Comparison of ENCODE assay signal across 9 cellular contexts in genomic region chr13:60572003-60572792, GRCh38.
DNase-seq lines count a peak whose midpoint lies in the region; ATAC-seq, FAIRE-seq and TF ChIP-seq lines count a peak whose summit lies in the region.
"Had no signal": no experiment of that assay in that cellular context is flagged by ENCODE, and none has a peak within 500 bp of the region (broad histone marks: within the 10 kb centered on the region; RNA-seq: fewer than 3 reads in every experiment).

No MANE protein-coding gene starts in this region.

- H2AFZ ChIP-seq in GM23338, result no peak overlapping the region

- H3K4me3 ChIP-seq in GM23338, result no peak overlapping the region
- H3K4me3 ChIP-seq: prostate gland had no signal

- no peaks in the 10 kb centered on the region for H3F3A ChIP-seq in GM23338 (replicated peaks; ENCODE audit: low read depth)

- H3K9me2 ChIP-seq in GM23338 (ENCODE audit: insufficient read depth), result peaks cover 3% of the 10 kb centered on the region; the same call in 1 of the 2 replicates

- H3K4me2 ChIP-seq in GM23338, result peak overlapping the region; percentile 38; the same call in 1 of the 2 replicates

- H3K4me1 ChIP-seq in GM23338 (ENCODE audit: insufficient read depth), result peaks cover 35% of the 10 kb centered on the region
- H3K4me1 ChIP-seq: prostate gland had no signal

- CTCF ChIA-PET in activated naive CD4-positive, alpha-beta T cell treated with anti-CD3 and anti-CD28 coated beads, Interleukin-2, amount 10 ng/mL, durations not matched to agents 7 days and 5 days (lab: Charles Lee), result interaction anchor here (1.2 kb wide), 1 partner anchor 8 kb away, joined by 3 read pairs; no protein-coding TSS in a partner anchor

- H3K27ac Mint-ChIP-seq in GM23338 (peak overlapping the region; percentile 93), endothelial cell (ENCODE audit: unreplicated experiment) (peak overlapping the region; percentile 3), neural crest cell (ENCODE audit: unreplicated experiment) (peak overlapping the region; percentile 53)
- no peak overlapping the region for H3K27ac Mint-ChIP-seq in activated naive CD4-positive, alpha-beta T cell treated with anti-CD3 and anti-CD28 coated beads, Interleukin-2, amount 10 ng/mL, durations not matched to agents 7 days and 5 days

- H3K4me3 Mint-ChIP-seq in GM23338 (no peak overlapping the region; the same call in 2 of the 3 replicates), endothelial cell (ENCODE audit: unreplicated experiment) (no peak overlapping the region), neural crest cell (no peak overlapping the region)
- H3K4me3 Mint-ChIP-seq in activated naive CD4-positive, alpha-beta T cell treated with anti-CD3 and anti-CD28 coated beads, Interleukin-2, amount 10 ng/mL, durations not matched to agents 7 days and 5 days, result no peak overlapping the region

- H3K9me3 Mint-ChIP-seq in GM23338, result peaks cover 15% of the 10 kb centered on the region
- no peaks in the 10 kb centered on the region for H3K9me3 Mint-ChIP-seq in endothelial cell (ENCODE audit: unreplicated experiment)
- peaks cover 6% of the 10 kb centered on the region for H3K9me3 Mint-ChIP-seq in neural crest cell
- H3K9me3 Mint-ChIP-seq in activated naive CD4-positive, alpha-beta T cell treated with anti-CD3 and anti-CD28 coated beads, Interleukin-2, amount 10 ng/mL, durations not matched to agents 7 days and 5 days, result no peaks in the 10 kb centered on the region

- H3K36me3 Mint-ChIP-seq in GM23338 (ENCODE audit: low read depth) (peaks cover 32% of the 10 kb centered on the region), endothelial cell (ENCODE audit: low read depth, unreplicated experiment) (no peaks in the 10 kb centered on the region), neural crest cell (ENCODE audit: low read depth) (peaks cover 24% of the 10 kb centered on the region)
- H3K36me3 Mint-ChIP-seq in activated naive CD4-positive, alpha-beta T cell treated with anti-CD3 and anti-CD28 coated beads, Interleukin-2, amount 10 ng/mL, durations not matched to agents 7 days and 5 days, result peaks cover 31% of the 10 kb centered on the region

- TF ChIP-seq CTCF in GM23338 (conservative IDR thresholded peaks at IDR 0.05; ENCODE audit: low read depth in 2 of 2), result no peak
- no peak for TF ChIP-seq CTCF in endothelial cell (IDR thresholded peaks at IDR 0.05; ENCODE audit: unreplicated experiment)
- TF ChIP-seq CTCF in neural crest cell (conservative IDR thresholded peaks at IDR 0.05), result no peak

- H3K4me1 Mint-ChIP-seq in GM23338, result peaks cover 37% of the 10 kb centered on the region
- peaks cover 17% of the 10 kb centered on the region for H3K4me1 Mint-ChIP-seq in endothelial cell (ENCODE audit: unreplicated experiment)
- H3K4me1 Mint-ChIP-seq in neural crest cell, result peaks cover 28% of the 10 kb centered on the region
- H3K4me1 Mint-ChIP-seq in activated naive CD4-positive, alpha-beta T cell treated with anti-CD3 and anti-CD28 coated beads, Interleukin-2, amount 10 ng/mL, durations not matched to agents 7 days and 5 days, result no peaks in the 10 kb centered on the region

- no peaks in the 10 kb centered on the region for H3K79me2 ChIP-seq in GM23338 (replicated peaks; ENCODE audit: insufficient read depth)

- H3K27me3 Mint-ChIP-seq in GM23338 (ENCODE audit: insufficient read depth, low read depth, poor library complexity), result peaks cover 8% of the 10 kb centered on the region
- peaks cover 7% of the 10 kb centered on the region for H3K27me3 Mint-ChIP-seq in endothelial cell (ENCODE audit: unreplicated experiment)
- H3K27me3 Mint-ChIP-seq in neural crest cell (ENCODE audit: low read depth), result no peaks in the 10 kb centered on the region
- H3K27me3 Mint-ChIP-seq in activated naive CD4-positive, alpha-beta T cell treated with anti-CD3 and anti-CD28 coated beads, Interleukin-2, amount 10 ng/mL, durations not matched to agents 7 days and 5 days, result no peaks in the 10 kb centered on the region

- H3K27ac ChIP-seq in GM23338 (ENCODE audit: low read depth), result peak overlapping the region; percentile 56
- H3K27ac ChIP-seq: prostate gland had no signal

- peak; percentile 61 for DNase-seq in GM23338 (ENCODE audit: low spot score)
- DNase-seq in NCI-H226, result peak; percentile 9
- no peak for DNase-seq in endothelial cell (ENCODE audit: low spot score)
- no peak for DNase-seq in neural crest cell (ENCODE audit: low read depth, low spot score)
- DNase-seq in activated naive CD4-positive, alpha-beta T cell treated with anti-CD3 and anti-CD28 coated beads, Interleukin-2, amount 10 ng/mL, durations not matched to agents 7 days and 5 days, result no peak
- no peak for DNase-seq in GM19239 (ENCODE audit: insufficient read length, low spot score)
- no peak for DNase-seq in cerebellar nuclear complex (lab: John Stamatoyannopoulos, UW)
- no peak for DNase-seq in HUDEP-2 (lab: John Stamatoyannopoulos, UW; ENCODE audit: unreplicated experiment in 76 of 76)

- no peaks in the 10 kb centered on the region for H3K27me3 ChIP-seq in GM23338 (ENCODE audit: insufficient read depth)

- no peaks in the 10 kb centered on the region for H4K20me1 ChIP-seq in GM23338 (replicated peaks; ENCODE audit: insufficient read depth)

- H3K36me3 ChIP-seq in GM23338 (ENCODE audit: insufficient read depth), result no peaks in the 10 kb centered on the region
- H3K36me3 ChIP-seq: prostate gland had no signal

- no peak for FAIRE-seq in GM19239 (lab: Jason Lieb, UNC)

- ATAC-seq in GM23338, result peak; percentile 91

TF ChIP-seq in GM23338, 12 proteins besides CTCF, POLR2A, EP300 and RAD21 (continues in another document):
- no peak for TF ChIP-seq REST (IDR thresholded peaks at IDR 0.05; ENCODE audit: unreplicated experiment)
- peak; percentile 62; the same call in 1 of the 2 replicates for TF ChIP-seq NANOG (IDR thresholded peaks at IDR 0.05; ENCODE audit: borderline replicate concordance)
- TF ChIP-seq CREB1 (CRISPR knock-in tag; IDR thresholded peaks at IDR 0.05; ENCODE audit: low read depth), result 0 out of 2 replicates have a peak, but pooled peaks have one; percentile 28

Comparison
In these comparisons a context has a peak if more than half of its experiments do, and no peak if none do; other contexts are left out.
1. DNase-seq: peak in GM23338 (single experiment) and NCI-H226 (single experiment); none in endothelial cell (single experiment), neural crest cell (single experiment), activated naive CD4-positive, alpha-beta T cell treated with anti-CD3 and anti-CD28 coated beads, Interleukin-2, amount 10 ng/mL, durations not matched to agents 7 days and 5 days (single experiment), GM19239 (single experiment), cerebellar nuclear complex (0 of 2) and HUDEP-2 (0 of 76).